Comparison of ENCODE assay signal across 21 cellular contexts in the genomic region with DNA sequence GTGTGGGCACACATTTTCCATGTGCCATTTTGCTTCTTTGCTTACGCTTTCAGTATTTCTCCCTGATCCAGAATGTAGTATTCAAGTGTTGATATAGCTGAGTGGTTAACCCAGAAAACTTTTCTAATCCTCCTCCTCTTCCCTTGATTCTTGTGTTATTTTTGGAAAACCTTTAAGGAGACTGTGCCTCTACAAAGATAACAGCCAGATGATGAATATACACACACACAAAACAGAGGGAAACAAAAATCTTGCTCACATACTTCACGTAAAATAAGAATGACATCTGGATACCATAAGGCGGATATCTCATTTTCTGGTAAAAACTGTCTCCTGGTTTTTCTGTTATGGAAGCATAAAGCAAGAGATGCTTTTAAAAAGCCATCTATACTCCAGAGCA.
"Had no signal": no experiment of that assay in that cellular context is flagged by ENCODE, and none has a peak within 500 bp of the region (broad histone marks: within the 10 kb centered on the region; RNA-seq: fewer than 3 reads in every experiment).

No MANE protein-coding gene starts in this region.

- FAIRE-seq: islet of Langerhans had no signal

- H3K4me1 ChIP-seq: ascending aorta, breast epithelium, prostate gland, tibial artery had no signal

- H3K36me3 Mint-ChIP-seq: activated naive CD4-positive, alpha-beta T cell treated with anti-CD3 and anti-CD28 coated beads, Interleukin-2, amount 50 U/mL, for 24 hours; stimulated activated effector memory CD8-positive, alpha-beta T cell treated with anti-CD3 and anti-CD28 coated beads, Interleukin-12 subunit alpha, Interleukin-12 subunit beta, amount 100 ng/mL, for 72 hours had no signal

- H3K9me3 ChIP-seq: ascending aorta, breast epithelium, ovary, prostate gland, tibial artery had no signal

- DNase-seq: activated gamma-delta T cell treated with Interleukin-2 at 50 U/mL for 16 hours; activated T-cell treated with anti-CD3 and anti-CD28 coated beads, Interleukin-2, amount 50 U/mL, for 1 hour; heart left ventricle; left ventricle myocardium superior; mammary epithelial cell; ovary; stimulated activated CD4-positive, alpha-beta T cell treated with anti-CD3 and anti-CD28 coated beads, Interleukin-1b, Interleukin-23, amount 100 ng/mL, for 48 hours; stimulated activated naive CD8-positive, alpha-beta T cell treated with anti-CD3 and anti-CD28 coated beads, Interleukin-15, amount 100 ng/mL, for 72 hours; T1000; tibial artery had no signal

- ATAC-seq: heart left ventricle; left ventricle myocardium superior; stimulated activated effector memory CD8-positive, alpha-beta T cell treated with anti-CD3 and anti-CD28 coated beads, Interleukin-12 subunit alpha, Interleukin-12 subunit beta, amount 100 ng/mL, for 72 hours; stimulated activated naive CD8-positive, alpha-beta T cell treated with anti-CD3 and anti-CD28 coated beads, Interleukin-15, amount 100 ng/mL, for 72 hours; WTC11 had no signal

- H3K9me3 Mint-ChIP-seq: activated naive CD4-positive, alpha-beta T cell treated with anti-CD3 and anti-CD28 coated beads, Interleukin-2, amount 50 U/mL, for 24 hours; central memory CD8-positive, alpha-beta T cell; neural crest cell; stimulated activated effector memory CD8-positive, alpha-beta T cell treated with anti-CD3 and anti-CD28 coated beads, Interleukin-12 subunit alpha, Interleukin-12 subunit beta, amount 100 ng/mL, for 72 hours; stimulated activated naive CD8-positive, alpha-beta T cell treated with anti-CD3 and anti-CD28 coated beads, Interleukin-15, amount 100 ng/mL, for 72 hours; T-helper 1 cell treated with Interleukin-12 subunit alpha and Interleukin-12 subunit beta and Interleukin-4 antibody, amounts not matched to agents 30 μg/mL and 1 μg/mL, for 36 hours had no signal

- H3K4me1 Mint-ChIP-seq: activated naive CD4-positive, alpha-beta T cell treated with anti-CD3 and anti-CD28 coated beads, Interleukin-2, amount 50 U/mL, for 24 hours; central memory CD8-positive, alpha-beta T cell; neural crest cell; stimulated activated effector memory CD8-positive, alpha-beta T cell treated with anti-CD3 and anti-CD28 coated beads, Interleukin-12 subunit alpha, Interleukin-12 subunit beta, amount 100 ng/mL, for 72 hours; stimulated activated naive CD8-positive, alpha-beta T cell treated with anti-CD3 and anti-CD28 coated beads, Interleukin-15, amount 100 ng/mL, for 72 hours; WTC11 had no signal

- H3K27ac Mint-ChIP-seq: activated naive CD4-positive, alpha-beta T cell treated with anti-CD3 and anti-CD28 coated beads, Interleukin-2, amount 50 U/mL, for 24 hours; stimulated activated effector memory CD8-positive, alpha-beta T cell treated with anti-CD3 and anti-CD28 coated beads, Interleukin-12 subunit alpha, Interleukin-12 subunit beta, amount 100 ng/mL, for 72 hours; stimulated activated naive CD8-positive, alpha-beta T cell treated with anti-CD3 and anti-CD28 coated beads, Interleukin-15, amount 100 ng/mL, for 72 hours; T-helper 1 cell treated with Interleukin-12 subunit alpha and Interleukin-12 subunit beta and Interleukin-4 antibody, amounts not matched to agents 30 μg/mL and 1 μg/mL, for 36 hours; WTC11 had no signal

- H3K27ac ChIP-seq: ascending aorta, breast epithelium, coronary artery, heart left ventricle, ovary, prostate gland, tibial artery had no signal

- H3K4me3 ChIP-seq: ascending aorta, breast epithelium, coronary artery, heart left ventricle, ovary, prostate gland, tibial artery had no signal

- H3K27me3 ChIP-seq: ascending aorta, breast epithelium, heart left ventricle, ovary, tibial artery had no signal

- H3K36me3 ChIP-seq: ascending aorta, breast epithelium, heart left ventricle, ovary, prostate gland, tibial artery had no signal

- H3K4me3 Mint-ChIP-seq: activated naive CD4-positive, alpha-beta T cell treated with anti-CD3 and anti-CD28 coated beads, Interleukin-2, amount 50 U/mL, for 24 hours; central memory CD8-positive, alpha-beta T cell; neural crest cell; stimulated activated effector memory CD8-positive, alpha-beta T cell treated with anti-CD3 and anti-CD28 coated beads, Interleukin-12 subunit alpha, Interleukin-12 subunit beta, amount 100 ng/mL, for 72 hours; stimulated activated naive CD8-positive, alpha-beta T cell treated with anti-CD3 and anti-CD28 coated beads, Interleukin-15, amount 100 ng/mL, for 72 hours; T-helper 1 cell treated with Interleukin-12 subunit alpha and Interleukin-12 subunit beta and Interleukin-4 antibody, amounts not matched to agents 30 μg/mL and 1 μg/mL, for 36 hours; WTC11 had no signal
